Comparison of ENCODE assay signal across 8 cellular contexts in the genomic region with DNA sequence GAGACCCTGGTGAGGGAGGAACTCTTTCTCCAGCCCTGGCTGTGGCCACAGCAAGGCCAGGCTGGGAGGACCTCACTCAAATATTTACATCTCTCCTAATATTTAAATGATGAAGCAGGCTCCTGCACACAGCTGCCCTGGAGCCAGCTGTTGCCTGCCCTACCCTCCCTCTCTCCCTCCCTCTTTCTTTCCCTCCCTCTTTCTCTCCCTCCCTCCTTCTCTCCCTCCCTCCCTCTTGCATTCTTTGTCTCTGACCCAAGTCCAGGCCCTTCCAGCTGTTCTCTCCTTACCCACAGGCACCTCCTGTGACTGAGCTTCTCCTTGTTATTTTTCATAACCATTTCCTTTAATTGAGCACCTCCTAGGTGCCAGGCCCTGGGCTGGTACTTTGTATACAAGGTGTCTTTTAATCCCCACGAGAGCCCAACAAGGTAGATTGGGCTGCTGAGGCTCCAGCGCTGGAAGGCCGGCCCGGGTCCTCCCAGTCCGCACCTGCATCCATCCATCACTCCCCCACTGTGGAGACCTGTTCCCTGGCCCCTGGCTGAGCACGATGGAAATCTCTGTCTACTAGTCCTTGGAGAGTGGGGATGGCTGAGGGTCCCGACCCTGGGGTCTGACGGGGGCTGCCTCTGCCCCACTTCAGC.
DNase-seq lines count a peak whose midpoint lies in the region; TF ChIP-seq lines count a peak whose summit lies in the region.

No MANE protein-coding gene starts in this region.

- H2BK5ac ChIP-seq in H9 (ENCODE audit: insufficient read length, low read length): no peak overlapping the region

- H3K9me3 ChIP-seq in H9 (ENCODE audit: control insufficient read depth, low read depth, low read length): no peaks in the 10 kb centered on the region

- WGBS in H9 (ENCODE audit: extremely low coverage, insufficient read length, low lambda C conversion rate): no CpG with 5 or more reads among the region's 8 CpGs

- H3K4me2 ChIP-seq in H9 (ENCODE audit: insufficient read depth, insufficient read length, low read length): peak overlapping the region; percentile 13

- no peak overlapping the region for H2BK12ac ChIP-seq in H9 (ENCODE audit: insufficient read length, low read depth, low read length)

- H2BK15ac ChIP-seq in H9 (ENCODE audit: low read depth, low read length): no peak overlapping the region

- H4K5ac ChIP-seq in H9 (ENCODE audit: insufficient read length, low read depth, low read length): no peak overlapping the region

- no peak overlapping the region for H4K91ac ChIP-seq in H9 (ENCODE audit: insufficient read length, low read depth, low read length)

- H3K36me3 ChIP-seq in ACC112 (ENCODE audit: insufficient read depth, low read length): no peaks in the 10 kb centered on the region

- H3K9me3 Mint-ChIP-seq in H9: no peaks in the 10 kb centered on the region; a peak in 1 of 5 replicates

- H2AFZ ChIP-seq in ACC112 (ENCODE audit: low read length, unreplicated experiment) (no peak overlapping the region), H9 (ENCODE audit: low read length) (no peak overlapping the region)

- H2BK20ac ChIP-seq in H9 (ENCODE audit: low read depth, low read length, poor library complexity, severe bottlenecking): no peak overlapping the region

- H3K27me3 ChIP-seq in ACC112 (ENCODE audit: insufficient read depth, low read length) (no peaks in the 10 kb centered on the region), H9 (ENCODE audit: insufficient read depth, low read length) (no peaks in the 10 kb centered on the region)

- no peak overlapping the region for H2BK120ac ChIP-seq in H9 (ENCODE audit: low read depth, low read length, poor library complexity, severe bottlenecking)

- peaks cover 18% of the 10 kb centered on the region for H3K79me1 ChIP-seq in H9 (ENCODE audit: insufficient read depth, low read depth, low read length, poor library complexity, severe bottlenecking)

- H3K27ac ChIP-seq in ACC112 (ENCODE audit: low read depth, low read length): 0 out of 2 replicates have a peak overlapping the region, but pooled peaks have one; percentile 15
- H3K27ac ChIP-seq in H9 (ENCODE audit: insufficient read length, low read depth, low read length): no peak overlapping the region

- H3K79me2 ChIP-seq in ACC112 (ENCODE audit: control insufficient read depth, insufficient read depth, low read length, unreplicated experiment): peaks cover 93% of the 10 kb centered on the region
- peaks cover 20% of the 10 kb centered on the region; the same call in 1 of the 2 replicates for H3K79me2 ChIP-seq in H9 (ENCODE audit: insufficient read depth, low read length)

- no peak overlapping the region for H3K4ac ChIP-seq in H9 (ENCODE audit: low read depth, low read length)

- peaks cover 4 to 9% (median 6%) of the 10 kb centered on the region in 3 experiments; a peak in 3 of 7 replicates for H3K36me3 Mint-ChIP-seq in H9 (ENCODE audit: insufficient read depth in 1 of 3, low read depth in 3 of 3)

- H4K20me1 ChIP-seq in H9 (ENCODE audit: control insufficient read depth, insufficient read depth, insufficient read length): peaks cover 4% of the 10 kb centered on the region

- peaks cover 53 to 88% of the 10 kb centered on the region in 2 experiments for H3K4me1 Mint-ChIP-seq in H9

- no peak for DNase-seq in H9
- DNase-seq in choroid plexus epithelial cell (ENCODE audit: low read depth): peak; percentile 57
- DNase-seq in myocyte (ENCODE audit: low read depth): peak; percentile 79
- DNase-seq in SIG-M5 treated with dmso at 0.1 percent for 504 hours (lab: John Stamatoyannopoulos, UW; ENCODE audit: unreplicated experiment): no peak
- DNase-seq in NCI-H1092 treated with DMSO at 0.1 percent for 48 hours (lab: John Stamatoyannopoulos, UW): no peak
- no peak for DNase-seq in DMS53 treated with DMSO at 0.1 percent for 48 hours (lab: John Stamatoyannopoulos, UW; ENCODE audit: unreplicated experiment)
- no peak for DNase-seq in 8988T

- H3T11ph ChIP-seq in H9 (ENCODE audit: low read length): no peak overlapping the region

- peak overlapping the region; percentile 40 for H3K18ac ChIP-seq in H9 (ENCODE audit: insufficient read length, low read depth, low read length)

- no peak overlapping the region for H3K4me3 ChIP-seq in ACC112 (ENCODE audit: low read depth, low read length)
- no peak overlapping the region for H3K4me3 ChIP-seq in choroid plexus epithelial cell (ENCODE audit: low read depth, low read length)

- no peak overlapping the region for H3K9ac ChIP-seq in H9 (ENCODE audit: extremely low read depth, insufficient read length, low read length)

- H3K27ac Mint-ChIP-seq in H9: peak overlapping the region in 2 of 3 experiments; percentile 23 to 98; a peak in 3 of 7 replicates

- no peaks in the 10 kb centered on the region; the same call in 1 of the 2 replicates for H3K27me3 Mint-ChIP-seq in H9 (ENCODE audit: low read depth)

- peak overlapping the region in 1 of 2 experiments; percentile 20; a peak in 1 of 5 replicates for H3K4me3 Mint-ChIP-seq in H9

- H3K23me2 ChIP-seq in H9 (ENCODE audit: insufficient read length, low read depth, low read length, poor library complexity, severe bottlenecking): no peaks in the 10 kb centered on the region

- H3K4me1 ChIP-seq in ACC112 (ENCODE audit: control insufficient read depth, insufficient read depth, low read length, unreplicated experiment) (peaks cover 82% of the 10 kb centered on the region), H9 (ENCODE audit: insufficient read depth, low read length) (peaks cover 12% of the 10 kb centered on the region; the same call in 1 of the 2 replicates)

- peak overlapping the region; percentile 73; the same call in 1 of the 2 replicates for H3K14ac ChIP-seq in H9 (ENCODE audit: insufficient read depth, low read length)

- H2AK5ac ChIP-seq in H9 (ENCODE audit: insufficient read length, low read length): no peak overlapping the region

- no peak overlapping the region for H3K23ac ChIP-seq in H9 (ENCODE audit: insufficient read length, low read depth, low read length)

- no peak overlapping the region for H3K56ac ChIP-seq in H9 (ENCODE audit: insufficient read length, low read depth, low read length)

- TF ChIP-seq CTCF in H9 (conservative IDR thresholded peaks at IDR 0.05): no peak
- TF ChIP-seq CTCF in choroid plexus epithelial cell (conservative IDR thresholded peaks at IDR 0.05; ENCODE audit: low read depth, low read length): no peak

- no peak overlapping the region for H4K8ac ChIP-seq in H9 (replicated peaks; ENCODE audit: insufficient read length, low read depth, low read length)

Comparison
In these comparisons a context has a peak if more than half of its experiments do, and no peak if none do; other contexts are left out.
1. DNase-seq: peak in choroid plexus epithelial cell (single experiment) and myocyte (single experiment); none in H9 (single experiment), SIG-M5 treated with dmso at 0.1 percent for 504 hours (single experiment), NCI-H1092 treated with DMSO at 0.1 percent for 48 hours (single experiment), DMS53 treated with DMSO at 0.1 percent for 48 hours (single experiment) and 8988T (single experiment).